Comparison of ENCODE assay signal across 8 cellular contexts in the genomic region with DNA sequence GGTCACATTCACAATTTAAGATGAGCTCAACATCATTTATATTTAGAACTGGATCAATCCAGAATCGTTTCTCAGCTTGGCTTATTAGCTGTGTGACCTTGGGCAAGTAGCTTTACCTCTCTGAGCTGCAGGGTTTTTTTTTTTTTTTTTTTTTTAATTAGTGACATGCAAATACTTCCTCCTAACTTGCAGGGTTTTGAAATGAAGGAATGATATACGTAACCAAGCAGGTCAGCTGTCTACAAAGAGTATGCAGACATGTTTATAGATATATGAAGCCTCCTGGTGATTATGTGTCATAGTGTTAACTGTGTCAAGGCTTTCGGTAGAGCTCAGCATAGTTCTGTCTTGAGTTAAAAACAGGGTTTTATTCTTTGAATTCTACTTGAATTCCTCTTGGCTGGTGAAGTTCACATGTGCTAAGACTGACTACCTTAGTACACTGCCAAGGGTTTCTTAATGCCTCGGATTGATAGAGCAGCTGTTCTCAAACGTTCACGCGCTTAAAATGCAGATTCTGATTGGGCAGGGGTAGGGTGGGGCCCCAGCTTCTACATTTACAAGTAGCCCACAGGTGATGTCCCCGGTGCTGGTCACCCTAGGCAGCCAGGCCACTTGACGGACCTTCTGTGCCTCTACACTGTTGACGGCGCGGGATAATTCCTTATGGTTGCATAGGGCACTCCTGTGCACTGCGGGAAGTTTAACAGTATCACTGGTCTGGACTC. TPM values are rescaled to one million over a fixed set of nuclear protein-coding genes. Genes with fewer than 3 reads are reported as not detected.
DNase-seq lines count a peak whose midpoint lies in the region; ATAC-seq and TF ChIP-seq lines count a peak whose summit lies in the region.

No MANE protein-coding gene starts in this region.

- H3K27ac Mint-ChIP-seq in activated naive CD4-positive, alpha-beta T cell treated with anti-CD3 and anti-CD28 coated beads, Interleukin-2, amount 10 ng/mL, durations not matched to agents 7 days and 5 days = peak overlapping the region; percentile 86
- H3K27ac Mint-ChIP-seq in effector memory CD8-positive, alpha-beta T cell = peak overlapping the region; percentile 44 to 89
- peak overlapping the region in 9 of 10 donors; percentile 77 to 96 (median 93) for H3K27ac Mint-ChIP-seq in naive thymus-derived CD8-positive, alpha-beta T cell

- no peaks in the 10 kb centered on the region for H4K20me1 ChIP-seq in OCI-LY1 (ENCODE audit: insufficient read depth, low read length)

- H3K9ac ChIP-seq in OCI-LY1 (ENCODE audit: low read length) = peak overlapping the region; percentile 99

- no peak for DNase-seq in activated naive CD4-positive, alpha-beta T cell treated with anti-CD3 and anti-CD28 coated beads, Interleukin-2, amount 10 ng/mL, durations not matched to agents 7 days and 5 days
- DNase-seq in activated naive CD4-positive, alpha-beta T cell treated with Interleukin-2 at 50 U/mL for 16 hours = no peak
- DNase-seq in effector memory CD8-positive, alpha-beta T cell = no peak
- DNase-seq in naive thymus-derived CD8-positive, alpha-beta T cell = peak in 2 of 10 donors; percentile 15 to 17
- DNase-seq in NCI-H1436 treated with DMSO at 0.1 percent for 48 hours (lab: John Stamatoyannopoulos, UW) (no peak), EL (no peak)

- H3K9me3 ChIP-seq in OCI-LY1 (ENCODE audit: low read length) = no peaks in the 10 kb centered on the region

- CTCF ChIA-PET in activated naive CD4-positive, alpha-beta T cell treated with anti-CD3 and anti-CD28 coated beads, Interleukin-2, amount 10 ng/mL, durations not matched to agents 7 days and 5 days (lab: Charles Lee) = interaction anchor here (1.2 kb wide), 1 partner anchor 21 kb away, joined by 3 read pairs; no protein-coding TSS in a partner anchor

- H3K79me2 ChIP-seq in OCI-LY1 (ENCODE audit: insufficient read depth, low read length) = peaks cover 53% of the 10 kb centered on the region

- H3K9me3 Mint-ChIP-seq in activated naive CD4-positive, alpha-beta T cell treated with anti-CD3 and anti-CD28 coated beads, Interleukin-2, amount 10 ng/mL, durations not matched to agents 7 days and 5 days = no peaks in the 10 kb centered on the region
- H3K9me3 Mint-ChIP-seq in effector memory CD8-positive, alpha-beta T cell = no peaks in the 10 kb centered on the region
- no peaks in the 10 kb centered on the region for H3K9me3 Mint-ChIP-seq in naive thymus-derived CD8-positive, alpha-beta T cell

- no peaks in the 10 kb centered on the region for H3K36me3 Mint-ChIP-seq in activated naive CD4-positive, alpha-beta T cell treated with anti-CD3 and anti-CD28 coated beads, Interleukin-2, amount 10 ng/mL, durations not matched to agents 7 days and 5 days
- peaks cover 19% of the 10 kb centered on the region for H3K36me3 Mint-ChIP-seq in effector memory CD8-positive, alpha-beta T cell (ENCODE audit: insufficient read depth)
- no peaks in the 10 kb centered on the region for H3K36me3 Mint-ChIP-seq in naive thymus-derived CD8-positive, alpha-beta T cell

- no peaks in the 10 kb centered on the region for H3K27me3 ChIP-seq in OCI-LY1 (ENCODE audit: insufficient read depth, low read length)

- H3K4me1 ChIP-seq in OCI-LY1 (ENCODE audit: insufficient read depth, low read length, severe bottlenecking) = peaks cover 46% of the 10 kb centered on the region

- H3K4me1 Mint-ChIP-seq in activated naive CD4-positive, alpha-beta T cell treated with anti-CD3 and anti-CD28 coated beads, Interleukin-2, amount 10 ng/mL, durations not matched to agents 7 days and 5 days = peaks cover 24% of the 10 kb centered on the region
- peaks cover 3 to 14% of the 10 kb centered on the region in 2 donors for H3K4me1 Mint-ChIP-seq in effector memory CD8-positive, alpha-beta T cell (ENCODE audit: low read depth in 2 of 2)
- H3K4me1 Mint-ChIP-seq in naive thymus-derived CD8-positive, alpha-beta T cell = peaks cover 3 to 29% (median 15%) of the 10 kb centered on the region in 4 donors

- H3F3A ChIP-seq in OCI-LY1 (ENCODE audit: insufficient read depth, low read length) = no peaks in the 10 kb centered on the region

- H3K4me2 ChIP-seq in OCI-LY1 (ENCODE audit: low read length) = peak overlapping the region; percentile 96

- peak overlapping the region; percentile 77 for H3K4me3 Mint-ChIP-seq in activated naive CD4-positive, alpha-beta T cell treated with anti-CD3 and anti-CD28 coated beads, Interleukin-2, amount 10 ng/mL, durations not matched to agents 7 days and 5 days
- H3K4me3 Mint-ChIP-seq in effector memory CD8-positive, alpha-beta T cell = peak overlapping the region; percentile 81
- H3K4me3 Mint-ChIP-seq in naive thymus-derived CD8-positive, alpha-beta T cell = peak overlapping the region; percentile 73 to 92 (median 82)

- H3K4me3 ChIP-seq in OCI-LY1 (ENCODE audit: low read depth, low read length, poor library complexity, severe bottlenecking) = peak overlapping the region; percentile 99

- peaks cover 11% of the 10 kb centered on the region for H3K36me3 ChIP-seq in OCI-LY1 (ENCODE audit: insufficient read depth, low read length)

- no peaks in the 10 kb centered on the region for H3K9me2 ChIP-seq in OCI-LY1 (ENCODE audit: low read depth, low read length)

- H3K27ac ChIP-seq in OCI-LY1 (ENCODE audit: low read depth, low read length, poor library complexity, severe bottlenecking) = peak overlapping the region; percentile 92

- peak; percentile 21 for ATAC-seq in HG02798 (IDR thresholded peaks at IDR 0.05; ENCODE audit: poor library complexity, unreplicated experiment)
- ATAC-seq in effector memory CD8-positive, alpha-beta T cell (replicated peaks) = no peak
- ATAC-seq in naive thymus-derived CD8-positive, alpha-beta T cell = no peak

- TF ChIP-seq CTCF in OCI-LY1 (IDR thresholded peaks at IDR 0.05; ENCODE audit: low read length) = no peak

- POLR2A ChIA-PET in naive thymus-derived CD8-positive, alpha-beta T cell (lab: Charles Lee) = no interaction called here

- no peaks in the 10 kb centered on the region for H3K27me3 Mint-ChIP-seq in activated naive CD4-positive, alpha-beta T cell treated with anti-CD3 and anti-CD28 coated beads, Interleukin-2, amount 10 ng/mL, durations not matched to agents 7 days and 5 days
- H3K27me3 Mint-ChIP-seq in effector memory CD8-positive, alpha-beta T cell = no peaks in the 10 kb centered on the region
- H3K27me3 Mint-ChIP-seq in naive thymus-derived CD8-positive, alpha-beta T cell = no peaks in the 10 kb centered on the region

- H2AFZ ChIP-seq in OCI-LY1 (ENCODE audit: low read length) = no peak overlapping the region

RNA-seq across cellular contexts. Expression of a gene that starts 0.6 kb away (rescaled TPM):
- under 1 TPM; 0.52 to 0.55 TPM for total RNA-seq in naive thymus-derived CD8-positive, alpha-beta T cell
- polyA plus RNA-seq in naive thymus-derived CD8-positive, alpha-beta T cell = under 1 TPM; 0.56 to 0.66 (median 0.63) TPM

RNA-seq across cellular contexts. Expression of a gene that starts 1.1 kb away (rescaled TPM):
- 10 to 100 TPM in 1 of 2 experiments, 1 to 10 TPM in 1; 8.6 to 10.0 TPM for total RNA-seq in naive thymus-derived CD8-positive, alpha-beta T cell
- 10 to 100 TPM in 2 of 3 donors, 1 to 10 TPM in 1; 9.5 to 12.0 (median 11.4) TPM for polyA plus RNA-seq in naive thymus-derived CD8-positive, alpha-beta T cell
